ENCODE assay signal across 25 cellular contexts in genomic region chrX:1162119-1162916, GRCh38. TPM values are rescaled to one million over a fixed set of nuclear protein-coding genes. Genes with fewer than 3 reads are reported as not detected.
"Had no signal": no experiment of that assay in that cellular context is flagged by ENCODE, and none has a peak within 500 bp of the region (broad histone marks: within the 10 kb centered on the region; RNA-seq: fewer than 3 reads in every experiment).

No MANE protein-coding gene starts in this region.

- H3K27me3 ChIP-seq: breast epithelium, Peyer's patch, SJSA1 had no signal

- H3K4me3 ChIP-seq: breast epithelium, Peyer's patch, SJSA1 had no signal

- H3K9me3 ChIP-seq: breast epithelium, Peyer's patch, SJSA1 had no signal

- H3K27ac ChIP-seq: breast epithelium, KMS-11, Peyer's patch, RWPE1, SJSA1 had no signal

- DNase-seq: activated B cell treated with CpG ODN at 0.5 μM for 24 hours; activated CD4-positive, alpha-beta memory T cell treated with anti-CD3 and anti-CD28 coated beads, Interleukin-2, amount 10 ng/mL, durations not matched to agents 7 days and 5 days; activated CD4-positive, alpha-beta T cell treated with anti-CD3 and anti-CD28 coated beads for 1 hour; activated CD4-positive, alpha-beta T cell treated with anti-CD3 and anti-CD28 coated beads, Interleukin-2, amount 50 U/mL, for 1 hour; activated gamma-delta T cell treated with Interleukin-2 at 50 U/mL for 16 hours; activated naive CD4-positive, alpha-beta T cell treated with anti-CD3 and anti-CD28 coated beads, Interleukin-2, amount 50 U/mL, for 16 hours; activated naive CD8-positive, alpha-beta T cell treated with anti-CD3 and anti-CD28 coated beads, Interleukin-2, amount 10 ng/mL, durations not matched to agents 7 days and 5 days; aorta; central memory CD4-positive, alpha-beta T cell; NCI-H1105; NCI-H1436 treated with DMSO at 0.1 percent for 48 hours; NCI-H187; NCI-H2081; NCI-H446; NCI-H524; Peyer's patch; SHP77; SW 1271; T-helper 9 cell had no signal

- H3K4me1 ChIP-seq: breast epithelium, Peyer's patch, SJSA1 had no signal

- H3K36me3 ChIP-seq: breast epithelium, Peyer's patch, SJSA1 had no signal

RNA-seq across cellular contexts. Expression of gene CRLF2, which starts 50.1 kb away (rescaled TPM):
- total RNA-seq: activated B cell treated with CpG ODN at 0.5 μM for 24 hours, MCF 10A, Peyer's patch, SJSA1 had no signal
- polyA plus RNA-seq: aorta, IgD-negative memory B cell had no signal
